Comparison of ENCODE assay signal across 19 cellular contexts in the genomic region with DNA sequence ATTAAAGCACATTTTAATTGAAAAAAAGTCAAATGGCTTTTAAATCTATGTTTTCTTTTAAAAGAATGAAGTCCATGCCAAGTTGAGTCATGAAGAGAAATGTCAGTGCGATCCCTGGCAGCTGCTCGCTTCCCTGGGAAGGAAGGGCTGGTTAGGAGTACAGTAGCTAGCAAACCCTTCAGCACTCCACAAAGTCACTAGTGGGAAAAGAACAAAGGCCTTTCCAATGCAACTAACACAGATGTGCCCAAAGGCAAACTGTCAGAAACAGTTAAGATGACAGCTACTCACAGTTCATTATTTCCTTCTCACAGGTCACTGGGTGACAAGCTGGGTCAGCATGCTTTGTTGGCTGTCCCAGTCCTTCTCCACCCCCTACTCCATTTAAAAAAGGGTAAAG.
A peak's percentile ranks its signal among the peaks of the same experiment; 100 is the strongest.
DNase-seq lines count a peak whose midpoint lies in the region; ATAC-seq, FAIRE-seq and TF ChIP-seq lines count a peak whose summit lies in the region.
"Had no signal": no experiment of that assay in that cellular context is flagged by ENCODE, and none has a peak within 500 bp of the region (broad histone marks: within the 10 kb centered on the region; RNA-seq: fewer than 3 reads in every experiment).

No MANE protein-coding gene starts in this region.

- peak; percentile 24 for DNase-seq in NCI-H146 (lab: John Stamatoyannopoulos, UW)
- DNase-seq in NCI-H146 treated with DMSO at 0.1 percent for 48 hours (lab: John Stamatoyannopoulos, UW; ENCODE audit: unreplicated experiment), result no peak
- peak; percentile 98 for DNase-seq in NCI-H69 (lab: John Stamatoyannopoulos, UW)
- DNase-seq in fibroblast of pulmonary artery (ENCODE audit: low read depth), result peak; percentile 39
- peak in 1 of 6 donors; percentile 8 for DNase-seq in pancreas
- DNase-seq in activated effector memory CD4-positive, alpha-beta T cell treated with Interleukin-2 at 50 U/mL for 16 hours, result no peak
- DNase-seq: activated B cell treated with CpG ODN at 0.5 μM for 24 hours; activated CD4-positive, alpha-beta T cell treated with anti-CD3 and anti-CD28 coated beads, Interleukin-2, amount 50 U/mL, for 48 hours; amniotic stem cell; Calu3; central memory CD4-positive, alpha-beta T cell; erythroblast; NCI-H187; nephron progenitor cell; T-helper 9 cell had no signal

- TF ChIP-seq CTCF in fibroblast of pulmonary artery (IDR thresholded peaks at IDR 0.05; ENCODE audit: low read length, missing control alignments) (no peak), pancreas (IDR thresholded peaks at IDR 0.05) (no peak)

- peaks cover 5 to 13% (median 9%) of the 10 kb centered on the region in 3 donors for H3K4me1 ChIP-seq in pancreas
- H3K4me1 ChIP-seq: BLaER1 had no signal

- no peak for FAIRE-seq in pancreas (lab: Jason Lieb, UNC)
- FAIRE-seq: urothelium cell line had no signal

- intact Hi-C loops in pancreas (cut with DNase I), result no loop called here

- H3K36me3 ChIP-seq in pancreas, result no peaks in the 10 kb centered on the region
- H3K36me3 ChIP-seq: BLaER1 had no signal

- no peaks in the 10 kb centered on the region for H3K27me3 ChIP-seq in pancreas
- H3K27me3 ChIP-seq: BLaER1 had no signal

- H3K4me3 ChIP-seq in fibroblast of pulmonary artery (replicated peaks; ENCODE audit: low read depth, low read length), result no peak overlapping the region
- no peak overlapping the region for H3K4me3 ChIP-seq in pancreas
- H3K4me3 ChIP-seq: BLaER1 had no signal

- WGBS in pancreas, 2 donors, result 52 to 61% methylated on average over 2 of the region's 2 CpGs

- H3K9me3 ChIP-seq in pancreas, result no peaks in the 10 kb centered on the region
- H3K9me3 ChIP-seq: BLaER1 had no signal

- no peak overlapping the region for H3K27ac ChIP-seq in pancreas
- H3K27ac ChIP-seq: BLaER1 had no signal

- ATAC-seq in pancreas, result peak in 3 of 4 donors; percentile 43 to 57 (median 50)
- no peak for ATAC-seq in HG03045 (IDR thresholded peaks at IDR 0.05; ENCODE audit: unreplicated experiment)
- no peak for ATAC-seq in GM18873 (IDR thresholded peaks at IDR 0.05; ENCODE audit: low FRiP score, unreplicated experiment)

Comparison
In these comparisons a context has a peak if more than half of its experiments do, and no peak if none do; other contexts are left out.
1. DNase-seq: peak in NCI-H146 (single experiment), NCI-H69 (single experiment) and fibroblast of pulmonary artery (single experiment); none in NCI-H146 treated with DMSO at 0.1 percent for 48 hours (single experiment) and activated effector memory CD4-positive, alpha-beta T cell treated with Interleukin-2 at 50 U/mL for 16 hours (single experiment).
2. ATAC-seq: peak in pancreas (3 of 4); none in HG03045 (single experiment) and GM18873 (single experiment).